1 cellular context compared by ENCODE assay signal in genomic region chr7:157041514-157042277, GRCh38.
TF ChIP-seq lines count a peak whose summit lies in the region.

No MANE protein-coding gene starts in this region.

TF ChIP-seq in H1, 55 proteins besides CTCF, POLR2A, EP300 and RAD21:
- TF ChIP-seq JUN (IDR thresholded peaks at IDR 0.05; ENCODE audit: low read depth, low read length), result no peak
- no peak for TF ChIP-seq KDM5A (IDR thresholded peaks at IDR 0.05; ENCODE audit: low read length)
- no peak for TF ChIP-seq CBX5 (IDR thresholded peaks at IDR 0.05; ENCODE audit: low read depth, low read length)
- no peak for TF ChIP-seq GTF2F1 (IDR thresholded peaks at IDR 0.05; ENCODE audit: borderline replicate concordance, low read depth, low read length)
- TF ChIP-seq SIN3A (conservative IDR thresholded peaks at IDR 0.05 in 1 of 2, IDR thresholded peaks at IDR 0.05 in 1 of 2; ENCODE audit: low read depth in 1 of 2, low read length in 2 of 2), result no peak
- TF ChIP-seq NRF1 (IDR thresholded peaks at IDR 0.05; ENCODE audit: low read depth, low read length), result no peak
- no peak for TF ChIP-seq RBBP5 (IDR thresholded peaks at IDR 0.05; ENCODE audit: borderline replicate concordance, low read depth, low read length)
- TF ChIP-seq POU5F1 (IDR thresholded peaks at IDR 0.05; ENCODE audit: low read depth, low read length), result no peak
- TF ChIP-seq CTBP2 (IDR thresholded peaks at IDR 0.05; ENCODE audit: borderline replicate concordance, insufficient read depth, insufficient read length, low read length), result no peak
- TF ChIP-seq SP1 (IDR thresholded peaks at IDR 0.05; ENCODE audit: low read depth, low read length), result no peak
- TF ChIP-seq SP2 (IDR thresholded peaks at IDR 0.05; ENCODE audit: low read length), result no peak
- no peak for TF ChIP-seq SRF (IDR thresholded peaks at IDR 0.05; ENCODE audit: low read depth, low read length)
- TF ChIP-seq EGR1 (IDR thresholded peaks at IDR 0.05; ENCODE audit: borderline replicate concordance, low read depth, low read length), result no peak
